ENCODE assay signal across 13 cellular contexts in the genomic region with DNA sequence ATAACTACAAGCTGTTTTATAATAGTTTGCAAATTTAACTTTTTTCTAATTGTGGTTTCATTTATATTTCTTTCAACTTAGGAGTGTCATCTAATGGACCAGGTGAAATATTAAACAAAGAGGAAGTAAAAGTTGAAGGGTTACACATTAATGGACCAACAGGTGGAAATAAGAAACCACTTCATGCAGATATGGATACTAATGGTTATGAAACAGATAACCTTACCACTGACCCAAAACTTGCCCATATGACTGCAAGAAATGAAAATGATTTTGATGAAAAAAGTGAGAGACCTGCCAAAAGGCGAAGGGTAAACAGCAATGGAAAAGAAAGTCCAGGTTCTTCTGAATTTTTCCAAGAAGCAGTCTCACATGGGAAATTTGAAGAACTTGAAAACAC. TPM values are rescaled to one million over a fixed set of nuclear protein-coding genes. Genes with fewer than 3 reads are reported as not detected.
DNase-seq lines count a peak whose midpoint lies in the region; ATAC-seq and TF ChIP-seq lines count a peak whose summit lies in the region.
"Had no signal": no experiment of that assay in that cellular context is flagged by ENCODE, and none has a peak within 500 bp of the region (broad histone marks: within the 10 kb centered on the region; RNA-seq: fewer than 3 reads in every experiment).

No MANE protein-coding gene starts in this region.

- WGBS in body of pancreas, 2 donors = 28 to 42% methylated on average over 1 of the region's 1 CpG
- WGBS in SK-N-SH (ENCODE audit: low lambda C conversion rate) = 94% methylated on average over 1 of the region's 1 CpG

- H3K27ac ChIP-seq in body of pancreas (peak overlapping the region in 3 of 4 donors; percentile 2 to 60 (median 3)), SK-N-SH (ENCODE audit: low read depth in 2 of 2, low read length in 1 of 2) (no peak overlapping the region)
- H3K27ac ChIP-seq: left ventricle myocardium inferior had no signal

- H2AFZ ChIP-seq in SK-N-SH (ENCODE audit: low read depth) = no peak overlapping the region

- intact Hi-C loops in body of pancreas (cut with DNase I) (no loop called here), mucosa of descending colon (cut with DNase I, micrococcal nuclease) (no loop called here)

- TF ChIP-seq POLR2A in body of pancreas (IDR thresholded peaks at IDR 0.05) = no peak

- in situ Hi-C loops in GM13977 (cut with MboI; ENCODE audit: low pct_unique_long_range_greater_than_20kb, low sequenced_read_pairs, unreplicated experiment) = no loop called here

- H3K4me1 ChIP-seq in body of pancreas (peaks cover 26% of the 10 kb centered on the region), mucosa of descending colon (ENCODE audit: low read depth) (peaks cover 24% of the 10 kb centered on the region), SK-N-SH (ENCODE audit: control insufficient read depth in 1 of 2, insufficient read depth in 2 of 2, low read depth in 1 of 2, low read length in 1 of 2) (no peaks in the 10 kb centered on the region; a peak in 1 of 4 replicates)

- TF ChIP-seq RAD21 in SK-N-SH (IDR thresholded peaks at IDR 0.05; ENCODE audit: low read length) = no peak

- POLR2A ChIA-PET in SK-N-SH (lab: Yijun Ruan, JAX) = no interaction called here

- no peaks in the 10 kb centered on the region for H4K20me1 ChIP-seq in SK-N-SH (ENCODE audit: insufficient read depth)

- no peaks in the 10 kb centered on the region for H3K9me2 ChIP-seq in SK-N-SH

- H3K36me3 ChIP-seq in body of pancreas (replicated peaks in 1 of 2; ENCODE audit: insufficient read depth in 1 of 2, low read depth in 2 of 2) (peaks cover 0 to 4% of the 10 kb centered on the region in 2 donors), mucosa of descending colon (ENCODE audit: low read depth) (no peaks in the 10 kb centered on the region), SK-N-SH (replicated peaks in 1 of 2; ENCODE audit: control insufficient read depth in 1 of 2, insufficient read depth in 2 of 2, low read length in 1 of 2) (peaks cover 89% of the 10 kb centered on the region in 2 experiments)

- no peak overlapping the region for H3K4me2 ChIP-seq in SK-N-SH

- H3K9me3 ChIP-seq in body of pancreas (no peaks in the 10 kb centered on the region), mucosa of descending colon (no peaks in the 10 kb centered on the region), SK-N-SH (no peaks in the 10 kb centered on the region)
- H3K9me3 ChIP-seq: left ventricle myocardium inferior had no signal

- CTCF ChIA-PET in SK-N-SH (lab: Yijun Ruan, JAX) = interaction anchor here (0.7 to 1.2 kb wide), 2 partner anchors 11 to 165 kb away, joined by 3 to 4 read pairs; no protein-coding TSS in a partner anchor

- no peak for TF ChIP-seq EP300 in SK-N-SH (IDR thresholded peaks at IDR 0.05; ENCODE audit: borderline replicate concordance in 1 of 2, low read depth in 1 of 2, low read length in 1 of 2)

- H3F3A ChIP-seq in SK-N-SH (replicated peaks; ENCODE audit: insufficient read depth) = peaks cover 14% of the 10 kb centered on the region

- no peaks in the 10 kb centered on the region for H3K27me3 ChIP-seq in body of pancreas
- H3K27me3 ChIP-seq in SK-N-SH (ENCODE audit: insufficient read depth) = no peaks in the 10 kb centered on the region

- H3K79me2 ChIP-seq in SK-N-SH (ENCODE audit: insufficient read depth) = no peaks in the 10 kb centered on the region

- DNase-seq in GM13977 (ENCODE audit: low spot score) (peak; percentile 28), body of pancreas (no peak), mucosa of descending colon (no peak), SK-N-SH (no peak)
- no peak for DNase-seq in activated CD4-positive, CD25-positive, alpha-beta regulatory T cell treated with anti-CD3 and anti-CD28 coated beads, Interleukin-2, amount 50 U/mL, for 72 hours
- DNase-seq in central memory CD4-positive, alpha-beta T cell = no peak
- DNase-seq: activated CD4-positive, alpha-beta T cell treated with anti-CD3 and anti-CD28 coated beads, Interleukin-2, amount 50 U/mL, for 48 hours; endodermal cell; left ventricle myocardium inferior; NCI-H748 treated with DMSO at 0.1 percent for 48 hours; stimulated activated CD4-positive, alpha-beta T cell treated with anti-CD3 and anti-CD28 coated beads, Interleukin-1b, Interleukin-23, amount 100 ng/mL, for 48 hours had no signal

- H3K9ac ChIP-seq in SK-N-SH = no peak overlapping the region

- H3K4me3 ChIP-seq in body of pancreas (no peak overlapping the region), mucosa of descending colon (no peak overlapping the region), SK-N-SH (ENCODE audit: low read depth in 2 of 2, low read length in 1 of 2) (no peak overlapping the region)
- H3K4me3 ChIP-seq: left ventricle myocardium inferior had no signal

- ATAC-seq in GM19468 (IDR thresholded peaks at IDR 0.05; ENCODE audit: extremely low read depth, unreplicated experiment) (peak; percentile 59), HG03097 (IDR thresholded peaks at IDR 0.05; ENCODE audit: low FRiP score, unreplicated experiment) (peak; percentile 77), body of pancreas (peak; percentile 75), mucosa of descending colon (no peak)

- no peak for TF ChIP-seq CTCF in GM13977 (IDR thresholded peaks at IDR 0.05; ENCODE audit: extremely low read depth, insufficient read depth, missing control alignments)
- no peak for TF ChIP-seq CTCF in body of pancreas (IDR thresholded peaks at IDR 0.05)
- TF ChIP-seq CTCF in mucosa of descending colon (IDR thresholded peaks at IDR 0.05) = no peak
- TF ChIP-seq CTCF in SK-N-SH (IDR thresholded peaks at IDR 0.05) = no peak

TF ChIP-seq in SK-N-SH, 30 proteins besides CTCF, POLR2A, EP300 and RAD21 (continues in another document):
- TF ChIP-seq, protein P1, sequence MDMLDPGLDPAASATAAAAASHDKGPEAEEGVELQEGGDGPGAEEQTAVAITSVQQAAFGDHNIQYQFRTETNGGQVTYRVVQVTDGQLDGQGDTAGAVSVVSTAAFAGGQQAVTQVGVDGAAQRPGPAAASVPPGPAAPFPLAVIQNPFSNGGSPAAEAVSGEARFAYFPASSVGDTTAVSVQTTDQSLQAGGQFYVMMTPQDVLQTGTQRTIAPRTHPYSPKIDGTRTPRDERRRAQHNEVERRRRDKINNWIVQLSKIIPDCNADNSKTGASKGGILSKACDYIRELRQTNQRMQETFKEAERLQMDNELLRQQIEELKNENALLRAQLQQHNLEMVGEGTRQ (IDR thresholded peaks at IDR 0.05; ENCODE audit: borderline replicate concordance, low read depth, low read length) = no peak
- TF ChIP-seq NFIC (IDR thresholded peaks at IDR 0.05; ENCODE audit: borderline replicate concordance) (no peak), SMC3 (IDR thresholded peaks at IDR 0.05; ENCODE audit: low read depth, low read length) (no peak), FOXM1 (IDR thresholded peaks at IDR 0.05; ENCODE audit: low read depth) (no peak), RCOR1 (IDR thresholded peaks at IDR 0.05; ENCODE audit: low read length) (no peak), TAF1 (IDR thresholded peaks at IDR 0.05; ENCODE audit: borderline replicate concordance, low read depth, low read length) (no peak), GATA2 (CRISPR knock-in tag; IDR thresholded peaks at IDR 0.05) (no peak), MXI1 (IDR thresholded peaks at IDR 0.05; ENCODE audit: low read depth, low read length) (no peak)
- TF ChIP-seq, protein P2, sequence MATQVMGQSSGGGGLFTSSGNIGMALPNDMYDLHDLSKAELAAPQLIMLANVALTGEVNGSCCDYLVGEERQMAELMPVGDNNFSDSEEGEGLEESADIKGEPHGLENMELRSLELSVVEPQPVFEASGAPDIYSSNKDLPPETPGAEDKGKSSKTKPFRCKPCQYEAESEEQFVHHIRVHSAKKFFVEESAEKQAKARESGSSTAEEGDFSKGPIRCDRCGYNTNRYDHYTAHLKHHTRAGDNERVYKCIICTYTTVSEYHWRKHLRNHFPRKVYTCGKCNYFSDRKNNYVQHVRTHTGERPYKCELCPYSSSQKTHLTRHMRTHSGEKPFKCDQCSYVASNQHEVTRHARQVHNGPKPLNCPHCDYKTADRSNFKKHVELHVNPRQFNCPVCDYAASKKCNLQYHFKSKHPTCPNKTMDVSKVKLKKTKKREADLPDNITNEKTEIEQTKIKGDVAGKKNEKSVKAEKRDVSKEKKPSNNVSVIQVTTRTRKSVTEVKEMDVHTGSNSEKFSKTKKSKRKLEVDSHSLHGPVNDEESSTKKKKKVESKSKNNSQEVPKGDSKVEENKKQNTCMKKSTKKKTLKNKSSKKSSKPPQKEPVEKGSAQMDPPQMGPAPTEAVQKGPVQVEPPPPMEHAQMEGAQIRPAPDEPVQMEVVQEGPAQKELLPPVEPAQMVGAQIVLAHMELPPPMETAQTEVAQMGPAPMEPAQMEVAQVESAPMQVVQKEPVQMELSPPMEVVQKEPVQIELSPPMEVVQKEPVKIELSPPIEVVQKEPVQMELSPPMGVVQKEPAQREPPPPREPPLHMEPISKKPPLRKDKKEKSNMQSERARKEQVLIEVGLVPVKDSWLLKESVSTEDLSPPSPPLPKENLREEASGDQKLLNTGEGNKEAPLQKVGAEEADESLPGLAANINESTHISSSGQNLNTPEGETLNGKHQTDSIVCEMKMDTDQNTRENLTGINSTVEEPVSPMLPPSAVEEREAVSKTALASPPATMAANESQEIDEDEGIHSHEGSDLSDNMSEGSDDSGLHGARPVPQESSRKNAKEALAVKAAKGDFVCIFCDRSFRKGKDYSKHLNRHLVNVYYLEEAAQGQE (IDR thresholded peaks at IDR 0.05; ENCODE audit: low read depth, low read length) = no peak
- TF ChIP-seq, protein P3, sequence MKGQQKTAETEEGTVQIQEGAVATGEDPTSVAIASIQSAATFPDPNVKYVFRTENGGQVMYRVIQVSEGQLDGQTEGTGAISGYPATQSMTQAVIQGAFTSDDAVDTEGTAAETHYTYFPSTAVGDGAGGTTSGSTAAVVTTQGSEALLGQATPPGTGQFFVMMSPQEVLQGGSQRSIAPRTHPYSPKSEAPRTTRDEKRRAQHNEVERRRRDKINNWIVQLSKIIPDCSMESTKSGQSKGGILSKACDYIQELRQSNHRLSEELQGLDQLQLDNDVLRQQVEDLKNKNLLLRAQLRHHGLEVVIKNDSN (IDR thresholded peaks at IDR 0.05; ENCODE audit: borderline replicate concordance, low read depth) = no peak
- TF ChIP-seq, protein P4, sequence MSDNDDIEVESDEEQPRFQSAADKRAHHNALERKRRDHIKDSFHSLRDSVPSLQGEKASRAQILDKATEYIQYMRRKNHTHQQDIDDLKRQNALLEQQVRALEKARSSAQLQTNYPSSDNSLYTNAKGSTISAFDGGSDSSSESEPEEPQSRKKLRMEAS (IDR thresholded peaks at IDR 0.05; ENCODE audit: low read depth) = no peak

RNA-seq across cellular contexts. Expression of a gene that starts 59.7 kb away (rescaled TPM):
- total RNA-seq in body of pancreas (10 to 100 TPM; 14.2 to 25.2 TPM), mucosa of descending colon (10 to 100 TPM; 73.2 to 78.2 (median 77.2) TPM)
- polyA plus RNA-seq in SK-N-SH (2012; rRNA removed) = 4.4 and 5.5 TPM in 2 replicates
- 6.7 and 8.4 TPM in 2 replicates for polyA plus RNA-seq in SK-N-SH (2012; cell fraction: cytosol; rRNA removed)
- 2.4 and 5.8 TPM in 2 replicates for polyA plus RNA-seq in SK-N-SH (2012; cell fraction: nucleus; rRNA removed)

RNA-seq across cellular contexts. Expression of a gene that starts 59.8 kb away (rescaled TPM):
- total RNA-seq in body of pancreas (1 to 10 TPM in 1 of 2 donors, under 1 TPM in 1; 0.66 to 9.1 TPM), mucosa of descending colon (10 to 100 TPM; 14.8 to 38.0 (median 25.1) TPM)
- 1.3 and 1.9 TPM in 2 replicates for polyA plus RNA-seq in SK-N-SH (2012; rRNA removed)
- polyA plus RNA-seq in SK-N-SH (2012; cell fraction: cytosol; rRNA removed) = 2.1 and 2.9 TPM in 2 replicates
- polyA plus RNA-seq in SK-N-SH (2012; cell fraction: nucleus; rRNA removed) = 1.0 and 2.8 TPM in 2 replicates

Comparison
In these comparisons a context has a peak if more than half of its experiments do, and no peak if none do; other contexts are left out.
1. H3K27ac ChIP-seq: peak in body of pancreas (3 of 4); none in SK-N-SH (0 of 2).